Comparison of ENCODE assay signal across 8 cellular contexts in genomic region chr1:229694053-229694693, GRCh38.
DNase-seq lines count a peak whose midpoint lies in the region; ATAC-seq and TF ChIP-seq lines count a peak whose summit lies in the region.

No MANE protein-coding gene starts in this region.

- DNase-seq in PC-3 = no peak
- peak; percentile 79 for DNase-seq in left cardiac atrium
- peak; percentile 91 for DNase-seq in smooth muscle cell of the brain vasculature (ENCODE audit: low read depth, low spot score)
- DNase-seq in OCI-M2 (lab: John Stamatoyannopoulos, UW; ENCODE audit: unreplicated experiment) = no peak
- no peak for DNase-seq in activated T-cell treated with anti-CD3 and anti-CD28 coated beads for 4 hours
- no peak for DNase-seq in stimulated activated CD4-positive, alpha-beta T cell treated with anti-CD3 and anti-CD28 coated beads, Interleukin-1b, Interleukin-23, amount 100 ng/mL, for 48 hours

- no peaks in the 10 kb centered on the region for H3K9me2 ChIP-seq in PC-3 (replicated peaks; ENCODE audit: low read length)

- CTCF ChIA-PET in PC-3 (lab: Charles Lee) = no interaction called here

- H4K20me1 ChIP-seq in PC-3 (ENCODE audit: low read length) = no peaks in the 10 kb centered on the region

- no peak overlapping the region for H2AFZ ChIP-seq in PC-3 (ENCODE audit: low read length)

- H3K27me3 ChIP-seq in PC-3 (ENCODE audit: low read length) = no peaks in the 10 kb centered on the region

- BruUV-seq in PC-3 (replicated peaks; lab: Mats Ljungman, UMichigan) = no TSS peak

- H3K4me1 ChIP-seq in PC-3 (ENCODE audit: insufficient read depth, low read length) = no peaks in the 10 kb centered on the region

- H3K36me3 ChIP-seq in PC-3 (ENCODE audit: low read depth, low read length) = no peaks in the 10 kb centered on the region

- ATAC-seq in HG03354 (IDR thresholded peaks at IDR 0.05; ENCODE audit: poor library complexity, severe bottlenecking, unreplicated experiment) = peak; percentile 37
- peak; percentile 31; the same call in 1 of the 2 replicates for ATAC-seq in PC-3
- peak; percentile 80 to 94 for ATAC-seq in left cardiac atrium
- ATAC-seq in GM18502 (IDR thresholded peaks at IDR 0.05; ENCODE audit: poor library complexity, unreplicated experiment) = no peak

- H3F3A ChIP-seq in PC-3 (ENCODE audit: low read length, unreplicated experiment) = no peaks in the 10 kb centered on the region

- no peak for TF ChIP-seq CTCF in PC-3 (conservative IDR thresholded peaks at IDR 0.05; ENCODE audit: low read depth, low read length)

- POLR2A ChIA-PET in PC-3 (lab: Charles Lee; ENCODE audit: unreplicated experiment) = no interaction called here

- no peaks in the 10 kb centered on the region for H3K9me3 ChIP-seq in PC-3 (ENCODE audit: low read length)

- H3K4me2 ChIP-seq in PC-3 (ENCODE audit: low read length) = no peak overlapping the region

- intact Hi-C loops in PC-3 (cut with micrococcal nuclease) = no loop called here
- intact Hi-C loops in left cardiac atrium (cut with DNase I) = no loop called here

- no peak overlapping the region for H3K27ac ChIP-seq in PC-3 (ENCODE audit: low read length)

- H3K79me2 ChIP-seq in PC-3 (ENCODE audit: low read length) = no peaks in the 10 kb centered on the region

- no peak overlapping the region for H3K9ac ChIP-seq in PC-3 (ENCODE audit: low read length)

- no peak overlapping the region for H3K4me3 ChIP-seq in PC-3 (ENCODE audit: low read length)

Comparison
In these comparisons a context has a peak if more than half of its experiments do, and no peak if none do; other contexts are left out.
1. DNase-seq: peak in left cardiac atrium (single experiment) and smooth muscle cell of the brain vasculature (single experiment); none in PC-3 (single experiment), OCI-M2 (single experiment), activated T-cell treated with anti-CD3 and anti-CD28 coated beads for 4 hours (single experiment) and stimulated activated CD4-positive, alpha-beta T cell treated with anti-CD3 and anti-CD28 coated beads, Interleukin-1b, Interleukin-23, amount 100 ng/mL, for 48 hours (single experiment).